Comparison of ENCODE assay signal across 11 cellular contexts in the genomic region with DNA sequence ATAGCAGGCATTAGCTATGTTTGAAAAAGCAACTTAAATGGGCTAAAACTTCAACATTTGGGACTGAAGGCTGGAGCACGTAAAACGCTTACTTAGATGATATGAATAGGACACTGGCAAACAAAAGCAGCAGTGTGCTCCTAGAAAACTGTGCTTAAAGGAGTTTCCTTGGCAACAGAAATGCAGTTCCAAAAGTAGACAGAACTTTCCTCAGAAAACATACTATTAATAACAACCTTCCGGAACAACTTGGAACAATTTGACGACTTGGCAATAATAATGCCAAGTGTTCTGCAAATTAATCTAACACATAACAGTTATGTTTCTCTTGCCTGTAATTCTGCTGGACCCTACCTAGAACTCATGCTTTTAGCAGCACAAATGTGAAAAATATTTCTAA.
DNase-seq lines count a peak whose midpoint lies in the region; ATAC-seq and TF ChIP-seq lines count a peak whose summit lies in the region.
"Had no signal": no experiment of that assay in that cellular context is flagged by ENCODE, and none has a peak within 500 bp of the region (broad histone marks: within the 10 kb centered on the region; RNA-seq: fewer than 3 reads in every experiment).

No MANE protein-coding gene starts in this region.

- H3K4me1 ChIP-seq in neural progenitor cell (peaks cover 9% of the 10 kb centered on the region), transverse colon (peaks cover 0 to 23% (median 2%) of the 10 kb centered on the region in 4 donors)

- H3K4me3 ChIP-seq in astrocyte of the spinal cord (ENCODE audit: low read depth, low read length) (no peak overlapping the region), neural progenitor cell (no peak overlapping the region), transverse colon (no peak overlapping the region)

- ATAC-seq in Right ventricle myocardium superior (ENCODE audit: poor library complexity): peak; percentile 74
- no peak for ATAC-seq in HG02852 (IDR thresholded peaks at IDR 0.05; ENCODE audit: unreplicated experiment)
- ATAC-seq in GM21723 (IDR thresholded peaks at IDR 0.05; ENCODE audit: unreplicated experiment): no peak

- no peaks in the 10 kb centered on the region for H3K36me3 Mint-ChIP-seq in neural progenitor cell
- H3K36me3 Mint-ChIP-seq in Calu3 (ENCODE audit: insufficient read depth, unreplicated experiment): no peaks in the 10 kb centered on the region
- H3K36me3 Mint-ChIP-seq: naive B cell had no signal

- peak overlapping the region; percentile 7 for H3K4me3 Mint-ChIP-seq in neural progenitor cell
- H3K4me3 Mint-ChIP-seq in Calu3 (ENCODE audit: low read depth, unreplicated experiment): no peak overlapping the region
- H3K4me3 Mint-ChIP-seq: H9 had no signal

- CTCF ChIA-PET in Calu3 (lab: Charles Lee): no interaction called here

- H3K27me3 Mint-ChIP-seq in neural progenitor cell (ENCODE audit: insufficient read depth, low read depth): no peaks in the 10 kb centered on the region
- H3K27me3 Mint-ChIP-seq in Calu3 (ENCODE audit: unreplicated experiment): peaks cover 14% of the 10 kb centered on the region

- H3K9ac ChIP-seq in neural progenitor cell: no peak overlapping the region

- no peaks in the 10 kb centered on the region for H3K79me2 ChIP-seq in neural progenitor cell (ENCODE audit: low read depth)

- no peaks in the 10 kb centered on the region for H3K9me3 ChIP-seq in neural progenitor cell (ENCODE audit: low read depth)
- H3K9me3 ChIP-seq in transverse colon: no peaks in the 10 kb centered on the region

- no peaks in the 10 kb centered on the region for H3K9me3 Mint-ChIP-seq in neural progenitor cell
- H3K9me3 Mint-ChIP-seq in Calu3 (ENCODE audit: low read depth, unreplicated experiment): no peaks in the 10 kb centered on the region
- H3K9me3 Mint-ChIP-seq: H9 had no signal

- BruUV-seq in Calu3 (replicated peaks; lab: Mats Ljungman, UMichigan): no TSS peak

- in situ Hi-C loops in astrocyte of the spinal cord (cut with HindIII; ENCODE audit: low sequenced_read_pairs) (no loop called here), transverse colon (cut with MboI; ENCODE audit: low pct_ligation_motif_present in 1 of 4, low pct_unique_long_range_greater_than_20kb in 1 of 4, low sequenced_read_pairs in 3 of 4) (loop anchor here in 1 of 4 donors (25.0 kb wide), 1 partner anchor 1084 kb away; no protein-coding TSS in a partner anchor)

- DNase-seq in astrocyte of the spinal cord (ENCODE audit: low read depth, low spot score) (peak; percentile 66), Right ventricle myocardium superior (no peak), neural progenitor cell (ENCODE audit: low spot score) (no peak), transverse colon (no peak), posterior vena cava (ENCODE audit: low spot score) (no peak), Calu3 (no peak)
- DNase-seq: NCI-H1105 had no signal

- no peak for TF ChIP-seq POLR2A in transverse colon (IDR thresholded peaks at IDR 0.05)

- H3K27ac Mint-ChIP-seq in neural progenitor cell (peak overlapping the region; percentile 83), Calu3 (ENCODE audit: unreplicated experiment) (no peak overlapping the region)

- H3K4me2 ChIP-seq in neural progenitor cell: no peak overlapping the region

- no peaks in the 10 kb centered on the region for H4K20me1 ChIP-seq in neural progenitor cell (ENCODE audit: low read depth)

- no peak for TF ChIP-seq EP300 in transverse colon (IDR thresholded peaks at IDR 0.05; ENCODE audit: low read depth)

- TF ChIP-seq CTCF in astrocyte of the spinal cord (IDR thresholded peaks at IDR 0.05; ENCODE audit: low read depth, low read length): no peak
- TF ChIP-seq CTCF in neural progenitor cell (IDR thresholded peaks at IDR 0.05): no peak
- no peak for TF ChIP-seq CTCF in transverse colon (IDR thresholded peaks at IDR 0.05)
- no peak for TF ChIP-seq CTCF in Calu3 (IDR thresholded peaks at IDR 0.05; ENCODE audit: unreplicated experiment)

- no peak overlapping the region for H2AFZ ChIP-seq in neural progenitor cell (replicated peaks)

- H3F3A ChIP-seq in neural progenitor cell (ENCODE audit: low read depth): no peaks in the 10 kb centered on the region

- H3K27ac ChIP-seq in neural progenitor cell: no peak overlapping the region
- peak overlapping the region; percentile 52 to 81 (median 73) for H3K27ac ChIP-seq in transverse colon

- H3K4me1 Mint-ChIP-seq in neural progenitor cell (peaks cover 26% of the 10 kb centered on the region), Calu3 (ENCODE audit: low read depth, unreplicated experiment) (no peaks in the 10 kb centered on the region)

- H3K27me3 ChIP-seq in neural progenitor cell (no peaks in the 10 kb centered on the region), transverse colon (no peaks in the 10 kb centered on the region)

- WGBS in transverse colon (ENCODE audit: low coverage in 1 of 2), 2 donors: 39 to 45% methylated on average over 4 of the region's 4 CpGs

- intact Hi-C loops in Right ventricle myocardium superior (cut with DNase I): loop anchor here (10.0 kb wide), 1 partner anchor 128 kb away; no protein-coding TSS in a partner anchor
- intact Hi-C loops in transverse colon (cut with DNase I; ENCODE audit: low total_unique reads): no loop called here
- intact Hi-C loops in posterior vena cava (cut with DNase I): no loop called here
- intact Hi-C loops in Calu3 (cut with micrococcal nuclease; ENCODE audit: unreplicated experiment): no loop called here

- H3K36me3 ChIP-seq in neural progenitor cell (no peaks in the 10 kb centered on the region), transverse colon (no peaks in the 10 kb centered on the region)
